8 cellular contexts compared by ENCODE assay signal in the genomic region with DNA sequence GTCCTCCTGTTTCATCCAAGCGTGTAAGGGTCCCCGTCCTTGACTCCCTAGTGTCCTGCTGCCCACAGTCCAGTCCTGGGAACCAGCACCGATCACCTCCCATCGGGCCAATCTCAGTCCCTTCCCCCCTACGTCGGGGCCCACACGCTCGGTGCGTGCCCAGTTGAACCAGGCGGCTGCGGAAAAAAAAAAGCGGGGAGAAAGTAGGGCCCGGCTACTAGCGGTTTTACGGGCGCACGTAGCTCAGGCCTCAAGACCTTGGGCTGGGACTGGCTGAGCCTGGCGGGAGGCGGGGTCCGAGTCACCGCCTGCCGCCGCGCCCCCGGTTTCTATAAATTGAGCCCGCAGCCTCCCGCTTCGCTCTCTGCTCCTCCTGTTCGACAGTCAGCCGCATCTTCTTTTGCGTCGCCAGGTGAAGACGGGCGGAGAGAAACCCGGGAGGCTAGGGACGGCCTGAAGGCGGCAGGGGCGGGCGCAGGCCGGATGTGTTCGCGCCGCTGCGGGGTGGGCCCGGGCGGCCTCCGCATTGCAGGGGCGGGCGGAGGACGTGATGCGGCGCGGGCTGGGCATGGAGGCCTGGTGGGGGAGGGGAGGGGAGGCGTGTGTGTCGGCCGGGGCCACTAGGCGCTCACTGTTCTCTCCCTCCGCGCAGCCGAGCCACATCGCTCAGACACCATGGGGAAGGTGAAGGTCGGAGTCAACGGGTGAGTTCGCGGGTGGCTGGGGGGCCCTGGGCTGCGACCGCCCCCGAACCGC. TPM values are rescaled to one million over a fixed set of nuclear protein-coding genes. Genes with fewer than 3 reads are reported as not detected.
DNase-seq lines count a peak whose midpoint lies in the region; ATAC-seq and TF ChIP-seq lines count a peak whose summit lies in the region.

A gene (plus strand): TSS at position 360 of the 756 bp plus-strand sequence. CDS start 316 bp downstream, at position 676.

- POLR2A ChIA-PET in PC-9 (lab: Charles Lee; ENCODE audit: unreplicated experiment) = interaction anchor here (0.5 to 1.1 kb wide), 43 partner anchors 9 to 835 kb away, joined by 3 to 58 read pairs (median 9); a partner anchor contains a TSS

- peak within 1 kb of the TSS; percentile 96 for H3K4me2 ChIP-seq in PC-9

- peak; percentile 94 for DNase-seq in DMS153 treated with DMSO at 0.1 percent for 48 hours (lab: John Stamatoyannopoulos, UW; ENCODE audit: unreplicated experiment)
- DNase-seq in Jurkat, Clone E6-1 (ENCODE audit: low read depth, low spot score) = peak; percentile 96
- DNase-seq in PC-9 = peak; percentile 96 to 98
- peak; percentile 85 for DNase-seq in activated T-cell treated with anti-CD3 and anti-CD28 coated beads, Interleukin-2, amount 50 U/mL, for 1 hour
- DNase-seq in epithelial cell of proximal tubule (ENCODE audit: low read depth) = no peak
- peak; percentile 71 for DNase-seq in stimulated activated CD8-positive, alpha-beta memory T cell treated with anti-CD3 and anti-CD28 coated beads, Interleukin-7, amount 100 ng/mL, for 24 hours (ENCODE audit: low read depth)

- no peaks in the 10 kb centered on the region for H3K27me3 ChIP-seq in PC-9 (ENCODE audit: insufficient read depth, low read depth)
- H3K27me3 ChIP-seq in mucosa of stomach (ENCODE audit: control insufficient read depth, insufficient read depth, low read length) = no peaks in the 10 kb centered on the region

- H3K36me3 ChIP-seq in PC-9 (ENCODE audit: low read depth) (peaks cover 52% of the 10 kb centered on the region), mucosa of stomach (ENCODE audit: control insufficient read depth, insufficient read depth, low read length) (peaks cover 27% of the 10 kb centered on the region)

- no TSS peak for BruUV-seq in PC-9 (replicated peaks; lab: Mats Ljungman, UMichigan)

- peak; percentile 52 for ATAC-seq in GM21619 (IDR thresholded peaks at IDR 0.05; ENCODE audit: unreplicated experiment)

- peaks cover 67% of the 10 kb centered on the region for H3K79me2 ChIP-seq in PC-9 (ENCODE audit: low read depth)

- H3F3A ChIP-seq in PC-9 (ENCODE audit: insufficient read depth, low read depth) = peaks cover 93% of the 10 kb centered on the region

- H3K9me3 ChIP-seq in PC-9 (ENCODE audit: insufficient read depth, low read depth) (no peaks in the 10 kb centered on the region), mucosa of stomach (ENCODE audit: control insufficient read depth, low read length) (no peaks in the 10 kb centered on the region)

- peaks cover 45% of the 10 kb centered on the region for H4K20me1 ChIP-seq in PC-9 (ENCODE audit: insufficient read depth)

- no peaks in the 10 kb centered on the region for H3K9me2 ChIP-seq in PC-9 (ENCODE audit: insufficient read depth)

- intact Hi-C loops in PC-9 (cut with micrococcal nuclease; ENCODE audit: unreplicated experiment) = loop anchor here (1.0 to 10.0 kb wide), 5 partner anchors 64 to 550 kb away; a partner anchor contains a TSS

- CTCF ChIA-PET in PC-9 (lab: Charles Lee) = interaction anchor here (0.6 to 0.9 kb wide), 4 partner anchors 11 to 338 kb away, joined by 3 to 19 read pairs (median 4); no protein-coding TSS in a partner anchor

- H3K4me3 ChIP-seq in Jurkat, Clone E6-1 (ENCODE audit: low read length) = peak within 1 kb of the TSS; percentile 95
- H3K4me3 ChIP-seq in PC-9 = peak within 1 kb of the TSS; percentile 97
- peak within 1 kb of the TSS; percentile 99 for H3K4me3 ChIP-seq in epithelial cell of proximal tubule (ENCODE audit: low read depth, low read length)
- H3K4me3 ChIP-seq in mucosa of stomach (ENCODE audit: low read length) = peak within 1 kb of the TSS; percentile 95

- peak within 1 kb of the TSS; percentile 83 for H3K27ac ChIP-seq in PC-9

- TF ChIP-seq CTCF in PC-9 (conservative IDR thresholded peaks at IDR 0.05) = no peak
- no peak for TF ChIP-seq CTCF in epithelial cell of proximal tubule (conservative IDR thresholded peaks at IDR 0.05; ENCODE audit: low read depth, low read length)

- H3K9ac ChIP-seq in mucosa of stomach (ENCODE audit: low read length) = peak within 1 kb of the TSS; percentile 92

- peaks cover 54% of the 10 kb centered on the region for H3K4me1 ChIP-seq in PC-9 (replicated peaks; ENCODE audit: insufficient read depth)
- peaks cover 45% of the 10 kb centered on the region for H3K4me1 ChIP-seq in mucosa of stomach (ENCODE audit: control insufficient read depth, insufficient read depth, low read length)

- peak within 1 kb of the TSS; percentile 77 for H2AFZ ChIP-seq in PC-9

RNA-seq across cellular contexts. Expression of the gene that starts here (rescaled TPM):
- 5,274 TPM for polyA plus RNA-seq in Jurkat, Clone E6-1 (2012; ENCODE audit: insufficient read depth, insufficient read length)
- total RNA-seq in PC-9 (2021) (6,143 and 8,169 TPM in 2 replicates), epithelial cell of proximal tubule (6,260 and 7,673 TPM in 2 replicates)
